In the genomic region with DNA sequence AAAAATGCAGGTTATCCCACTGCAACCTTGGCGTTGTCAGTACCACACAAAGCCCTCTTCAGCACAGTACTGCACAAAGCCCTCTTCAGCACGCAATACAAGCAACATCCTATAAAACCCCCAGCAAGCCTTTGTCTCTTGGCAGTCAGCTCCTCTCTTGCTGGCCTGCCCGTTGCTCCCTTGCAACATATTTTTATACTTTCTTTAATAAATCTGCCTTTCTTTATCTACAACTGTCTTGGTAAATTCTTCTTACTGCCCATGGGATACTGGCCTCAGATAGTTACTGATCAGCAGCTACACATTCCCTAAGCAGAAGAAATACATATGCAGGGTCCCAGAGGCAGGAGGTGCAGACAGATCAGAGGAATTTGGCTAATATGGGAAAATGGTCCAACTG, we compare ENCODE assay signal across 34 cellular contexts.
"Had no signal": no experiment of that assay in that cellular context is flagged by ENCODE, and none has a peak within 500 bp of the region (broad histone marks: within the 10 kb centered on the region; RNA-seq: fewer than 3 reads in every experiment).

No MANE protein-coding gene starts in this region.

- H3K4me1 Mint-ChIP-seq: activated B cell treated with CpG ODN at 0.5 μM for 24 hours; activated CD4-positive, alpha-beta T cell treated with anti-CD3 and anti-CD28 coated beads, Interleukin-2, amount 10 ng/mL, durations not matched to agents 24 days and 14 days; activated naive CD8-positive, alpha-beta T cell treated with anti-CD3 and anti-CD28 coated beads for 36 hours; activated T-helper 17 cell treated with anti-CD3 and anti-CD28 coated beads, Interleukin-2, amount 50 U/mL, for 72 hours had no signal

- H3K9me3 Mint-ChIP-seq: activated B cell treated with CpG ODN at 0.5 μM for 24 hours; activated CD4-positive, alpha-beta memory T cell treated with anti-CD3 and anti-CD28 coated beads for 36 hours; activated CD4-positive, alpha-beta T cell treated with anti-CD3 and anti-CD28 coated beads, Interleukin-2, amount 10 ng/mL, durations not matched to agents 24 days and 14 days; activated CD8-positive, alpha-beta T cell treated with anti-CD3 and anti-CD28 coated beads for 36 hours; activated naive CD4-positive, alpha-beta T cell treated with anti-CD3 and anti-CD28 coated beads for 36 hours; activated naive CD4-positive, alpha-beta T cell treated with anti-CD3 and anti-CD28 coated beads, Interleukin-2, amount 50 U/mL, for 72 hours; activated naive CD8-positive, alpha-beta T cell treated with anti-CD3 and anti-CD28 coated beads for 36 hours; activated T-cell treated with anti-CD3 and anti-CD28 coated beads, Interleukin-2, amount 50 U/mL, for 4 hours; activated T-cell treated with anti-CD3 and anti-CD28 coated beads, Interleukin-2, amount 50 U/mL, for 72 hours; activated T-helper 1 cell treated with anti-CD3 and anti-CD28 coated beads, Interleukin-12 subunit alpha, Interleukin-12 subunit beta, Interleukin-2, Interleukin-4 antibody, amounts not matched to agents 30 ng/mL and 10 ng/mL and 1 ng/mL, durations not matched to agents 14 hours and 24 hours and 36 hours; activated T-helper 17 cell treated with anti-CD3 and anti-CD28 coated beads, Interleukin-2, amount 50 U/mL, for 72 hours; T-helper 1 cell treated with Interleukin-12 subunit alpha and Interleukin-12 subunit beta and Interleukin-4 antibody, amounts not matched to agents 30 μg/mL and 1 μg/mL, for 36 hours; T-helper 2 cell treated with Interferon-gamma antibody and Interleukin-4, amounts not matched to agents 5 μg/mL and 100 μg/mL, for 36 hours had no signal

- H3K27ac Mint-ChIP-seq: activated B cell treated with CpG ODN at 0.5 μM for 24 hours; activated CD4-positive, alpha-beta memory T cell treated with anti-CD3 and anti-CD28 coated beads for 36 hours; activated CD4-positive, alpha-beta T cell treated with anti-CD3 and anti-CD28 coated beads, Interleukin-2, amount 10 ng/mL, durations not matched to agents 24 days and 14 days; activated CD8-positive, alpha-beta T cell treated with anti-CD3 and anti-CD28 coated beads for 36 hours; activated naive CD4-positive, alpha-beta T cell treated with anti-CD3 and anti-CD28 coated beads for 36 hours; activated naive CD4-positive, alpha-beta T cell treated with anti-CD3 and anti-CD28 coated beads, Interleukin-2, amount 50 U/mL, for 72 hours; activated naive CD8-positive, alpha-beta T cell treated with anti-CD3 and anti-CD28 coated beads for 36 hours; activated T-cell treated with anti-CD3 and anti-CD28 coated beads, Interleukin-2, amount 50 U/mL, for 72 hours; activated T-helper 1 cell treated with anti-CD3 and anti-CD28 coated beads, Interleukin-12 subunit alpha, Interleukin-12 subunit beta, Interleukin-2, Interleukin-4 antibody, amounts not matched to agents 30 ng/mL and 10 ng/mL and 1 ng/mL, durations not matched to agents 14 hours and 24 hours and 36 hours; activated T-helper 17 cell treated with anti-CD3 and anti-CD28 coated beads, Interleukin-2, amount 50 U/mL, for 72 hours; T-helper 1 cell treated with Interleukin-12 subunit alpha and Interleukin-12 subunit beta and Interleukin-4 antibody, amounts not matched to agents 30 μg/mL and 1 μg/mL, for 36 hours; T-helper 2 cell treated with Interferon-gamma antibody and Interleukin-4, amounts not matched to agents 5 μg/mL and 100 μg/mL, for 36 hours had no signal

- H3K4me3 ChIP-seq: adrenal gland, body of pancreas, breast epithelium had no signal

- DNase-seq: activated B cell treated with CpG ODN at 0.5 μM for 24 hours; activated CD4-positive, alpha-beta memory T cell treated with anti-CD3 and anti-CD28 coated beads for 36 hours; activated CD4-positive, alpha-beta T cell treated with anti-CD3 and anti-CD28 coated beads for 4 hours; activated CD4-positive, alpha-beta T cell treated with anti-CD3 and anti-CD28 coated beads, Interleukin-2, amount 10 ng/mL, durations not matched to agents 24 days and 14 days; activated CD4-positive, alpha-beta T cell treated with anti-CD3 and anti-CD28 coated beads, Interleukin-2, amount 50 U/mL, for 1 hour; activated CD4-positive, alpha-beta T cell treated with anti-CD3 and anti-CD28 coated beads, Interleukin-2, amount 50 U/mL, for 4 hours; activated CD4-positive, CD25-positive, alpha-beta regulatory T cell treated with anti-CD3 and anti-CD28 coated beads, Interleukin-2, amount 50 U/mL, for 72 hours; activated CD8-positive, alpha-beta memory T cell treated with anti-CD3 and anti-CD28 coated beads, Interleukin-2, amount 50 U/mL, for 4 hours; activated CD8-positive, alpha-beta T cell treated with anti-CD3 and anti-CD28 coated beads for 36 hours; activated effector memory CD4-positive, alpha-beta T cell treated with anti-CD3 and anti-CD28 coated beads, Interleukin-2, amount 50 U/mL, for 16 hours; activated gamma-delta T cell treated with Interleukin-2 at 50 U/mL for 16 hours; activated naive CD4-positive, alpha-beta T cell; activated naive CD4-positive, alpha-beta T cell treated with anti-CD3 and anti-CD28 coated beads for 36 hours; activated naive CD4-positive, alpha-beta T cell treated with anti-CD3 and anti-CD28 coated beads, Interleukin-2, amount 50 U/mL, for 16 hours; activated naive CD8-positive, alpha-beta T cell treated with anti-CD3 and anti-CD28 coated beads for 36 hours; activated T-cell treated with anti-CD3 and anti-CD28 coated beads for 4 hours; activated T-cell treated with anti-CD3 and anti-CD28 coated beads, Interleukin-2, amount 50 U/mL, for 1 hour; activated T-cell treated with anti-CD3 and anti-CD28 coated beads, Interleukin-2, amount 50 U/mL, for 4 hours; activated T-cell treated with anti-CD3 and anti-CD28 coated beads, Interleukin-2, amount 50 U/mL, for 72 hours; adrenal gland; amniotic stem cell; aorta; body of pancreas; brain microvascular endothelial cell; central memory CD4-positive, alpha-beta T cell; T-helper 1 cell; T-helper 2 cell; T-helper 9 cell had no signal

- H3K27me3 Mint-ChIP-seq: activated CD4-positive, alpha-beta T cell treated with anti-CD3 and anti-CD28 coated beads, Interleukin-2, amount 10 ng/mL, durations not matched to agents 24 days and 14 days had no signal

- H3K36me3 Mint-ChIP-seq: activated CD4-positive, alpha-beta memory T cell treated with anti-CD3 and anti-CD28 coated beads for 36 hours; activated naive CD4-positive, alpha-beta T cell treated with anti-CD3 and anti-CD28 coated beads, Interleukin-2, amount 50 U/mL, for 72 hours; activated naive CD8-positive, alpha-beta T cell treated with anti-CD3 and anti-CD28 coated beads for 36 hours had no signal

- ATAC-seq: activated CD8-positive, alpha-beta T cell treated with anti-CD3 and anti-CD28 coated beads for 36 hours; activated naive CD4-positive, alpha-beta T cell treated with anti-CD3 and anti-CD28 coated beads, Interleukin-2, amount 50 U/mL, for 72 hours; activated T-cell treated with anti-CD3 and anti-CD28 coated beads, Interleukin-2, amount 50 U/mL, for 4 hours; activated T-cell treated with anti-CD3 and anti-CD28 coated beads, Interleukin-2, amount 50 U/mL, for 72 hours; activated T-helper 17 cell treated with anti-CD3 and anti-CD28 coated beads, Interleukin-2, amount 50 U/mL, for 72 hours; body of pancreas had no signal

- H3K4me3 Mint-ChIP-seq: activated B cell treated with CpG ODN at 0.5 μM for 24 hours; activated CD4-positive, alpha-beta memory T cell treated with anti-CD3 and anti-CD28 coated beads for 36 hours; activated CD4-positive, alpha-beta T cell treated with anti-CD3 and anti-CD28 coated beads, Interleukin-2, amount 10 ng/mL, durations not matched to agents 24 days and 14 days; activated CD8-positive, alpha-beta T cell treated with anti-CD3 and anti-CD28 coated beads for 36 hours; activated naive CD4-positive, alpha-beta T cell treated with anti-CD3 and anti-CD28 coated beads for 36 hours; activated naive CD8-positive, alpha-beta T cell treated with anti-CD3 and anti-CD28 coated beads for 36 hours; activated T-cell treated with anti-CD3 and anti-CD28 coated beads, Interleukin-2, amount 50 U/mL, for 4 hours; activated T-cell treated with anti-CD3 and anti-CD28 coated beads, Interleukin-2, amount 50 U/mL, for 72 hours; activated T-helper 1 cell treated with anti-CD3 and anti-CD28 coated beads, Interleukin-12 subunit alpha, Interleukin-12 subunit beta, Interleukin-2, Interleukin-4 antibody, amounts not matched to agents 30 ng/mL and 10 ng/mL and 1 ng/mL, durations not matched to agents 14 hours and 24 hours and 36 hours; activated T-helper 17 cell treated with anti-CD3 and anti-CD28 coated beads, Interleukin-2, amount 50 U/mL, for 72 hours; T-helper 1 cell treated with Interleukin-12 subunit alpha and Interleukin-12 subunit beta and Interleukin-4 antibody, amounts not matched to agents 30 μg/mL and 1 μg/mL, for 36 hours; T-helper 2 cell treated with Interferon-gamma antibody and Interleukin-4, amounts not matched to agents 5 μg/mL and 100 μg/mL, for 36 hours had no signal
